15 cellular contexts compared by ENCODE assay signal in genomic region chr3:120524171-120524923, GRCh38.
A peak's percentile ranks its signal among the peaks of the same experiment; 100 is the strongest.
DNase-seq lines count a peak whose midpoint lies in the region; ATAC-seq, FAIRE-seq and TF ChIP-seq lines count a peak whose summit lies in the region.
"Had no signal": no experiment of that assay in that cellular context is flagged by ENCODE, and none has a peak within 500 bp of the region (broad histone marks: within the 10 kb centered on the region; RNA-seq: fewer than 3 reads in every experiment).

No MANE protein-coding gene starts in this region.

- H2AFZ ChIP-seq in PC-3 (ENCODE audit: low read length) = peak overlapping the region; percentile 11; the same call in 1 of the 2 replicates

- H3K4me2 ChIP-seq in PC-3 (ENCODE audit: low read length) = peak overlapping the region; percentile 66

- no peaks in the 10 kb centered on the region for H3K9me3 ChIP-seq in PC-3 (ENCODE audit: low read length)
- H3K9me3 ChIP-seq: neutrophil, sigmoid colon had no signal

- H3K27me3 ChIP-seq in PC-3 (ENCODE audit: low read length) = no peaks in the 10 kb centered on the region
- no peaks in the 10 kb centered on the region for H3K27me3 ChIP-seq in bronchial epithelial cell (ENCODE audit: control insufficient read depth, insufficient read depth, low read length)
- H3K27me3 ChIP-seq: neutrophil, sigmoid colon had no signal

- ATAC-seq in PC-3 (peak; percentile 84), HG02870 (IDR thresholded peaks at IDR 0.05; ENCODE audit: unreplicated experiment) (no peak), GM19324 (IDR thresholded peaks at IDR 0.05; ENCODE audit: low FRiP score, unreplicated experiment) (no peak)
- ATAC-seq: HCT116 had no signal

- CTCF ChIA-PET in PC-3 (lab: Charles Lee) = interaction anchor here (0.6 to 1.1 kb wide), 5 partner anchors 34 to 105 kb away, joined by 3 to 4 read pairs (median 4); no protein-coding TSS in a partner anchor

- H3K9ac ChIP-seq in PC-3 (ENCODE audit: low read length) = no peak overlapping the region

- no peaks in the 10 kb centered on the region for H4K20me1 ChIP-seq in PC-3 (ENCODE audit: low read length)

- peak; percentile 80 for DNase-seq in ELR (ENCODE audit: low read depth)
- DNase-seq in PC-3 = peak; percentile 75
- peak; percentile 78 for DNase-seq in bronchial epithelial cell (ENCODE audit: low read depth)
- DNase-seq in kidney tubule cell (ENCODE audit: low spot score) = peak; percentile 21
- no peak for DNase-seq in cerebellar nuclear complex (lab: John Stamatoyannopoulos, UW)
- no peak for DNase-seq in AG08396 (ENCODE audit: low spot score)
- DNase-seq: activated naive CD4-positive, alpha-beta T cell treated with anti-CD3 and anti-CD28 coated beads for 36 hours; CD8-positive, alpha-beta memory T cell; NCI-H187 treated with DMSO at 0.1 percent for 48 hours; NCI-H748 treated with DMSO at 0.1 percent for 48 hours; sigmoid colon had no signal

- no peaks in the 10 kb centered on the region for H3K79me2 ChIP-seq in PC-3 (ENCODE audit: low read length)

- H3K4me3 ChIP-seq in PC-3 (ENCODE audit: low read length) (peak overlapping the region; percentile 17; the same call in 1 of the 2 replicates), bronchial epithelial cell (ENCODE audit: low read depth, low read length) (no peak overlapping the region)
- H3K4me3 ChIP-seq: sigmoid colon had no signal

- FAIRE-seq in bronchial epithelial cell (lab: Jason Lieb, UNC) = no peak

- intact Hi-C loops in PC-3 (cut with micrococcal nuclease) = no loop called here

- TF ChIP-seq CTCF in PC-3 (conservative IDR thresholded peaks at IDR 0.05; ENCODE audit: low read depth, low read length) (no peak), bronchial epithelial cell (IDR thresholded peaks at IDR 0.05; ENCODE audit: insufficient read depth, low read length, severe bottlenecking) (no peak)

- BruUV-seq in PC-3 (replicated peaks; lab: Mats Ljungman, UMichigan) = no TSS peak

- peaks cover 19% of the 10 kb centered on the region for H3K4me1 ChIP-seq in PC-3 (ENCODE audit: insufficient read depth, low read length)
- H3K4me1 ChIP-seq: sigmoid colon had no signal

- H3F3A ChIP-seq in PC-3 (ENCODE audit: low read length, unreplicated experiment) = no peaks in the 10 kb centered on the region

- peak overlapping the region; percentile 13; the same call in 1 of the 2 replicates for H3K27ac ChIP-seq in PC-3 (ENCODE audit: low read length)
- H3K27ac ChIP-seq: neutrophil, sigmoid colon had no signal

- no peaks in the 10 kb centered on the region for H3K9me2 ChIP-seq in PC-3 (replicated peaks; ENCODE audit: low read length)

- no peaks in the 10 kb centered on the region for H3K36me3 ChIP-seq in PC-3 (ENCODE audit: low read depth, low read length)
- H3K36me3 ChIP-seq in bronchial epithelial cell (ENCODE audit: control insufficient read depth, insufficient read depth, low read length) = no peaks in the 10 kb centered on the region
- H3K36me3 ChIP-seq: neutrophil, sigmoid colon had no signal

- POLR2A ChIA-PET in PC-3 (lab: Charles Lee; ENCODE audit: unreplicated experiment) = interaction anchor here (0.6 kb wide), 2 partner anchors 97 to 838 kb away, joined by 3 to 4 read pairs; no protein-coding TSS in a partner anchor

Comparison
In these comparisons a context has a peak if more than half of its experiments do, and no peak if none do; other contexts are left out.
1. DNase-seq: peak in ELR (single experiment), PC-3 (single experiment), bronchial epithelial cell (single experiment) and kidney tubule cell (single experiment); none in cerebellar nuclear complex (0 of 2) and AG08396 (single experiment).